ENCODE assay signal across 8 cellular contexts in the genomic region with DNA sequence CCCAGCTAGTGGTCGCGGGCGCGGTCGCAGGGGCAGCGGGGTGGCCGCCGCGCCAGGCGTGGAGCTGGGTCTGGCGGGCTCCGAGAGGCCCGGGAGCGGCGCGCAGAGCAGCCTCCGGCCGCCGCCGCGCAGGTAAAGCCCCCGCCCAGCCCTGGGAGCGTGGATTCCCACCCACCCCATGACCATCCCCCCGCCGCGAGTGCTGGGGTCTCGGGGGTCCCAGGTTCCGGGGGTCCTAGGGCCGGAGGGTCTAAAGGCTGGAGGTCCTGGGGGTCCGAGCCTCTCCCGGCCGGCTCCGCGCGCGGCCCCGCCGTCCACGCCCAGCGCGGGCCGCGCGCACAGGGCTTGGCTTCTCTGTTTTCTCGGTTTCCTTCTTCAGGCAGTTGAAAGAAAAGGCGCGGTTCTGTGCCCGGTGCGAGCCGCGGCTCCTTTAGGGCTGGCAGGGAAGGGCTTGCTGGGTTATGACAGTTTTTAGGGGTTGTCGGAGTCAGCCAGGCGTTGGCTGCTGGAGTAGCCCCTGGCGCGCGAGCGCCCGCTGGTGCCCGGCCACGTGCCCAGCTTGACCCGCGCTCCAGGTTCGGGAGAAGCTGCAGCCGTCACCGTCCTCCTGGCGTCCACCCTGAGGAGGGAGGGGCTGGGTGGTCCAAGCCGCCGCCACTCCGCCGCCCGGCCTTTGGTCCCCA. TPM values are rescaled to one million over a fixed set of nuclear protein-coding genes. Genes with fewer than 3 reads are reported as not detected.
DNase-seq lines count a peak whose midpoint lies in the region; ATAC-seq, FAIRE-seq and TF ChIP-seq lines count a peak whose summit lies in the region.

No MANE protein-coding gene starts in this region.

- H3K36me3 Mint-ChIP-seq in stimulated activated naive B cell treated with anti-CD40 and anti-IgM and Interleukin-4, amounts not matched to agents 10 μg/mL and 1 μg/mL and 100 μg/mL, for 72 hours: no peaks in the 10 kb centered on the region

- H3K4me1 ChIP-seq in RWPE2 (ENCODE audit: insufficient read depth, poor library complexity, severe bottlenecking): no peaks in the 10 kb centered on the region
- H3K4me1 ChIP-seq in lower lobe of right lung: peaks cover 11% of the 10 kb centered on the region

- H3K4me1 Mint-ChIP-seq in stimulated activated naive B cell treated with anti-CD40 and anti-IgM and Interleukin-4, amounts not matched to agents 10 μg/mL and 1 μg/mL and 100 μg/mL, for 72 hours: peaks cover 2 to 15% of the 10 kb centered on the region in 2 donors

- no peak for FAIRE-seq in D721Med (lab: Jason Lieb, UNC)

- in situ Hi-C loops in G401 (cut with HindIII; ENCODE audit: low sequenced_read_pairs): no loop called here

- H3K9me3 Mint-ChIP-seq in stimulated activated naive B cell treated with anti-CD40 and anti-IgM and Interleukin-4, amounts not matched to agents 10 μg/mL and 1 μg/mL and 100 μg/mL, for 72 hours: peaks cover 0 to 6% of the 10 kb centered on the region in 2 donors

- peak overlapping the region; percentile 31 for H3K27ac Mint-ChIP-seq in stimulated activated naive B cell treated with anti-CD40 and anti-IgM and Interleukin-4, amounts not matched to agents 10 μg/mL and 1 μg/mL and 100 μg/mL, for 72 hours

- H3K27me3 ChIP-seq in RWPE2 (ENCODE audit: insufficient read depth, poor library complexity, severe bottlenecking) (peaks cover 9% of the 10 kb centered on the region), lower lobe of right lung (ENCODE audit: low read depth) (no peaks in the 10 kb centered on the region)

- H3K27me3 Mint-ChIP-seq in stimulated activated naive B cell treated with anti-CD40 and anti-IgM and Interleukin-4, amounts not matched to agents 10 μg/mL and 1 μg/mL and 100 μg/mL, for 72 hours: peaks cover 15 to 17% of the 10 kb centered on the region in 2 donors

- peak; percentile 16 for TF ChIP-seq CTCF in D721Med (IDR thresholded peaks at IDR 0.05; ENCODE audit: insufficient read depth, missing control alignments)
- peak; percentile 70 for TF ChIP-seq CTCF in RWPE2 (IDR thresholded peaks at IDR 0.05; ENCODE audit: poor library complexity, severe bottlenecking)
- no peak for TF ChIP-seq CTCF in coronary artery (IDR thresholded peaks at IDR 0.05)
- peak; percentile 31 for TF ChIP-seq CTCF in lower lobe of right lung (IDR thresholded peaks at IDR 0.05)

- H3K9me3 ChIP-seq in RWPE2 (ENCODE audit: severe bottlenecking): no peaks in the 10 kb centered on the region
- H3K9me3 ChIP-seq in lower lobe of right lung: no peaks in the 10 kb centered on the region

- H3K27ac ChIP-seq in RWPE2 (ENCODE audit: poor library complexity, severe bottlenecking) (no peak overlapping the region), coronary artery (no peak overlapping the region), lower lobe of right lung (peak overlapping the region; percentile 18)

- H3K36me3 ChIP-seq in RWPE2 (ENCODE audit: low read depth): no peaks in the 10 kb centered on the region
- H3K36me3 ChIP-seq in lower lobe of right lung: no peaks in the 10 kb centered on the region

- peak overlapping the region; percentile 81 to 84 for H3K4me3 Mint-ChIP-seq in stimulated activated naive B cell treated with anti-CD40 and anti-IgM and Interleukin-4, amounts not matched to agents 10 μg/mL and 1 μg/mL and 100 μg/mL, for 72 hours

- DNase-seq in D721Med (ENCODE audit: insufficient read length, low spot score) (peak; percentile 39), RWPE2 (ENCODE audit: low spot score) (peak; percentile 62), coronary artery (ENCODE audit: low spot score) (no peak), lower lobe of right lung (peak; percentile 76), G401 (ENCODE audit: low spot score) (no peak), inferior parietal cortex (ENCODE audit: extremely low spot score) (no peak)
- peak; percentile 38 for DNase-seq in stimulated activated naive B cell treated with anti-CD40 and anti-IgM and Interleukin-4, amounts not matched to agents 10 μg/mL and 1 μg/mL and 100 μg/mL, for 72 hours

- ATAC-seq in HG02642 (IDR thresholded peaks at IDR 0.05; ENCODE audit: poor library complexity, unreplicated experiment) (peak; percentile 35), RWPE2 (ENCODE audit: low read depth) (peak; percentile 57), lower lobe of right lung (peak; percentile 61 to 80)
- peak; percentile 74 to 76 for ATAC-seq in stimulated activated naive B cell treated with anti-CD40 and anti-IgM and Interleukin-4, amounts not matched to agents 10 μg/mL and 1 μg/mL and 100 μg/mL, for 72 hours (replicated peaks)

- intact Hi-C loops in lower lobe of right lung (cut with DNase I): no loop called here

- H3K4me3 ChIP-seq in RWPE2 (ENCODE audit: severe bottlenecking): peak overlapping the region; percentile 38
- peak overlapping the region; percentile 84 for H3K4me3 ChIP-seq in coronary artery
- H3K4me3 ChIP-seq in lower lobe of right lung: peak overlapping the region; percentile 71

RNA-seq across cellular contexts. Expression of gene LRRC3, which starts 0.4 kb away (rescaled TPM):
- total RNA-seq in lower lobe of right lung: 4.0 TPM
- 0.55 and 2.3 TPM in 2 replicates for total RNA-seq in G401 (2014; rRNA removed; shearing (Covaris generic))

Comparison
In these comparisons a context has a peak if more than half of its experiments do, and no peak if none do; other contexts are left out.
1. DNase-seq: peak in D721Med (single experiment), RWPE2 (single experiment), lower lobe of right lung (single experiment) and stimulated activated naive B cell treated with anti-CD40 and anti-IgM and Interleukin-4, amounts not matched to agents 10 μg/mL and 1 μg/mL and 100 μg/mL, for 72 hours (single experiment); none in coronary artery (single experiment), G401 (single experiment) and inferior parietal cortex (single experiment).
2. Peak in every context shown above with its lines, with median percentiles within 50 percentile points of each other: ATAC-seq and H3K4me3 ChIP-seq.